In genomic region chr10:83562381-83562780, GRCh38 we compare ENCODE assay signal across 13 cellular contexts.
"Had no signal": no experiment of that assay in that cellular context is flagged by ENCODE, and none has a peak within 500 bp of the region (broad histone marks: within the 10 kb centered on the region; RNA-seq: fewer than 3 reads in every experiment).

No MANE protein-coding gene starts in this region.

- ATAC-seq: gastroesophageal sphincter had no signal

- H3K27ac ChIP-seq: cardiac muscle cell, gastroesophageal sphincter, lower lobe of right lung, right atrium auricular region, stomach, thoracic aorta, VCaP had no signal

- H3K9me3 ChIP-seq: gastroesophageal sphincter, lower lobe of right lung, right atrium auricular region, thoracic aorta had no signal

- DNase-seq: activated CD4-positive, alpha-beta T cell treated with anti-CD3 and anti-CD28 coated beads for 48 hours; activated naive CD4-positive, alpha-beta T cell treated with anti-CD3 and anti-CD28 coated beads for 36 hours; lower lobe of right lung; midbrain; small intestine; stomach had no signal

- H3K4me1 ChIP-seq: gastroesophageal sphincter, lower lobe of right lung, right atrium auricular region, stomach had no signal

- H3K36me3 ChIP-seq: cardiac muscle cell, gastroesophageal sphincter, lower lobe of right lung, right atrium auricular region, stomach, thoracic aorta had no signal

- H3K4me3 ChIP-seq: cardiac muscle cell, gastroesophageal sphincter, lower lobe of right lung, right atrium auricular region, stomach, thoracic aorta had no signal

- H3K9me3 Mint-ChIP-seq: activated naive CD4-positive, alpha-beta T cell treated with anti-CD3 and anti-CD28 coated beads for 36 hours had no signal

- H3K27me3 ChIP-seq: cardiac muscle cell, gastroesophageal sphincter, right atrium auricular region, stomach had no signal

- H3K4me3 Mint-ChIP-seq: activated naive CD4-positive, alpha-beta T cell treated with anti-CD3 and anti-CD28 coated beads for 36 hours had no signal

- FAIRE-seq: astrocyte, endothelial cell of umbilical vein, small intestine had no signal

- H3K27ac Mint-ChIP-seq: activated naive CD4-positive, alpha-beta T cell treated with anti-CD3 and anti-CD28 coated beads for 36 hours had no signal
